9 cellular contexts compared by ENCODE assay signal in the genomic region with DNA sequence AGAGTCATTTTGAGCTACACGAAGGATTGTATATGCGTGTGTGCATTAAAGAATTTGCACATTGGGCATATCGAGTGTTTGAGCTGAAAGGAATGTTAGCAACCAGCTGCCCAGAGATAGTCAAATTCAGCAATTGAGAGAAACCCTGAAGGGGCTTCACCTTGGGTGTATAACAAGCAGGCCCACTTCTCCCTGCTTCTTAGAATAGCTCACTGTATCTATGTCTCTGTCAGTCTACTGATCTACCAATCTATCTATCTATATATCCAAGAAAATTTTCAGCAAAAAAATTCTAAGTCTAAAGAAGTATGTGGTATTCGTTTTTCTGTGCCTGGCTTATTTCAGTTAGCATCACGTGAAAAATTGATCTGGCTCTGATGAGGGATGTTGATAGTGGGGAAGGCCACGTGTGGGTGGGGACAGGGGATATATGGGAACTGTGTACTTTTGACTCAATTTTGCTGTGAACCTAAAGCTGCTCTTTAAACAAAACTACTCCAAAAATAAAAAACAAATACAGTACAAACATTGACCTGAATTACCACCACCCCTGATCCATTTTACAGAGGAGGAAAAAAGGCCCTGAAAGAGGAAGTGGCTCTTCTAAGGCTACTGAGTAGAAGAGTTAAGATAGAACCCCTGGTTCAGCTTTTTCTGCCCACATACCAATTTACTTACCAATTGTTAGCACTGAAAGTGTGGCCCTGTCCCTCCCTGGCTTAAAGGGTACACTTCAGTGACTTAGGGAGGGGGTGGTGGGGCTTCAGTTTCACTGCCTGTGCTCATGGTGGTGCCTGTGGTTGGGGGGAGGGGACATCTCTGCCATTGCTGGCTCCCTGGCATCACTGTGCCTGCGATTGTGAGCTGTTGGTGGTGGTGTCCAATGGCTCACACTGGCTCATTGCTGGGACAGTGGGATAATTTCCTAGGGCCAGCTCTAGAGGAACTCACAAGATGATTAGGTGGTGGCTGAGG.
A peak's percentile ranks its signal among the peaks of the same experiment; 100 is the strongest.
DNase-seq lines count a peak whose midpoint lies in the region; ATAC-seq and TF ChIP-seq lines count a peak whose summit lies in the region.
"Had no signal": no experiment of that assay in that cellular context is flagged by ENCODE, and none has a peak within 500 bp of the region (broad histone marks: within the 10 kb centered on the region; RNA-seq: fewer than 3 reads in every experiment).

No MANE protein-coding gene starts in this region.

- no peak overlapping the region for H3K4ac ChIP-seq in mesenchymal stem cell (ENCODE audit: low read depth in 1 of 2, low read length in 2 of 2)

- no peak overlapping the region for H2BK12ac ChIP-seq in mesenchymal stem cell (ENCODE audit: low read length in 2 of 2)

- H3K27ac ChIP-seq in mesenchymal stem cell (ENCODE audit: low read length, poor library complexity, severe bottlenecking), result no peak overlapping the region
- H3K27ac ChIP-seq: testis had no signal

- no peak overlapping the region for H2AK5ac ChIP-seq in mesenchymal stem cell (ENCODE audit: low read length, severe bottlenecking)

- ATAC-seq in GM19025 (IDR thresholded peaks at IDR 0.05; ENCODE audit: low read depth, unreplicated experiment), result peak; percentile 89
- peak; percentile 88 for ATAC-seq in HG02571 (IDR thresholded peaks at IDR 0.05; ENCODE audit: unreplicated experiment)
- peak; percentile 84 for ATAC-seq in HG03565 (IDR thresholded peaks at IDR 0.05; ENCODE audit: unreplicated experiment)

- no peak overlapping the region for H4K91ac ChIP-seq in mesenchymal stem cell (ENCODE audit: low read length)

- no peaks in the 10 kb centered on the region for H3K9me3 ChIP-seq in mesenchymal stem cell (ENCODE audit: control insufficient read depth, low read length)
- H3K9me3 ChIP-seq: testis had no signal

- H3K27ac Mint-ChIP-seq in CD14-positive monocyte, result peak overlapping the region in 3 of 7 donors; percentile 54 to 84 (median 71)

- DNase-seq in mesenchymal stem cell (no peak), NCI-H146 treated with DMSO at 0.1 percent for 48 hours (lab: John Stamatoyannopoulos, UW; ENCODE audit: unreplicated experiment) (no peak), CD14-positive monocyte (ENCODE audit: low spot score) (no peak), posterior vena cava (ENCODE audit: low spot score) (no peak)
- DNase-seq: NCI-H146, testis had no signal

- intact Hi-C loops in CD14-positive monocyte (cut with micrococcal nuclease), result no loop called here
- intact Hi-C loops in posterior vena cava (cut with DNase I), result no loop called here

- no peaks in the 10 kb centered on the region for H3K27me3 ChIP-seq in mesenchymal stem cell (ENCODE audit: control insufficient read depth in 1 of 2, insufficient read depth in 1 of 2, low read length in 2 of 2)
- H3K27me3 ChIP-seq: testis had no signal

- no peak overlapping the region for H3K4me3 Mint-ChIP-seq in CD14-positive monocyte

- no peak overlapping the region for H2BK5ac ChIP-seq in mesenchymal stem cell (ENCODE audit: low read depth, low read length, poor library complexity, severe bottlenecking)

- no peak overlapping the region for H3K4me2 ChIP-seq in mesenchymal stem cell (ENCODE audit: low read length, poor library complexity, severe bottlenecking)

- peaks cover 2% of the 10 kb centered on the region for H3K4me1 ChIP-seq in mesenchymal stem cell (ENCODE audit: control insufficient read depth, insufficient read depth, low read depth, low read length)
- H3K4me1 ChIP-seq: testis had no signal

- H3K36me3 ChIP-seq in mesenchymal stem cell (ENCODE audit: control insufficient read depth in 1 of 2, insufficient read depth in 2 of 2, low read depth in 1 of 2, low read length in 2 of 2), result no peaks in the 10 kb centered on the region

- 89% methylated on average over 5 of the region's 7 CpGs for WGBS in mesenchymal stem cell

- H3K79me1 ChIP-seq in mesenchymal stem cell (replicated peaks; ENCODE audit: low read length, poor library complexity, severe bottlenecking), result no peaks in the 10 kb centered on the region

- peaks cover 64 to 75% of the 10 kb centered on the region in 2 donors for H3K36me3 Mint-ChIP-seq in CD14-positive monocyte

- H2AFZ ChIP-seq in mesenchymal stem cell (ENCODE audit: low read depth, low read length), result no peak overlapping the region

- H3K18ac ChIP-seq in mesenchymal stem cell (ENCODE audit: low read depth in 1 of 2, low read length in 2 of 2), result no peak overlapping the region

- no peak overlapping the region for H2BK120ac ChIP-seq in mesenchymal stem cell (ENCODE audit: low read depth, low read length)

- H3K27me3 Mint-ChIP-seq in CD14-positive monocyte (ENCODE audit: low read depth in 3 of 3), result peaks cover 0 to 4% (median 0%) of the 10 kb centered on the region in 3 donors

- no peak overlapping the region for H3K4me3 ChIP-seq in mesenchymal stem cell (ENCODE audit: insufficient read depth in 1 of 2, low read depth in 1 of 2, low read length in 2 of 2)
- H3K4me3 ChIP-seq: testis had no signal

- peaks cover 3% of the 10 kb centered on the region for H3K4me1 Mint-ChIP-seq in CD14-positive monocyte

- no peak for TF ChIP-seq CTCF in CD14-positive monocyte (IDR thresholded peaks at IDR 0.05)

- no peak overlapping the region for H3K14ac ChIP-seq in mesenchymal stem cell (ENCODE audit: low read length in 2 of 2)

- no peak overlapping the region for H3K9ac ChIP-seq in mesenchymal stem cell (ENCODE audit: low read length)

- H3K23ac ChIP-seq in mesenchymal stem cell (ENCODE audit: low read length in 2 of 2), result no peak overlapping the region

- H2BK15ac ChIP-seq in mesenchymal stem cell (ENCODE audit: low read depth, poor library complexity, severe bottlenecking), result no peak overlapping the region

- peak overlapping the region; percentile 47 for H4K8ac ChIP-seq in mesenchymal stem cell (ENCODE audit: low read length)

- no peaks in the 10 kb centered on the region for H3K9me3 Mint-ChIP-seq in CD14-positive monocyte
